In genomic region chr4:152443859-152444258, GRCh38 we compare ENCODE assay signal across 22 cellular contexts.
"Had no signal": no experiment of that assay in that cellular context is flagged by ENCODE, and none has a peak within 500 bp of the region (broad histone marks: within the 10 kb centered on the region; RNA-seq: fewer than 3 reads in every experiment).

No MANE protein-coding gene starts in this region.

- FAIRE-seq: endometrium, frontal cortex, keratinocyte had no signal

- DNase-seq: colonic mucosa; cortex of kidney; effector CD8-positive, alpha-beta T cell; effector memory CD8-positive, alpha-beta T cell; endodermal cell; foreskin keratinocyte; glutamatergic neuron; head of caudate nucleus; heart right ventricle; hippocampal formation; left cardiac atrium; left lung; left ventricle myocardium superior; lower lobe of right lung; mesenchymal stem cell; mucosa of descending colon; naive B cell had no signal

- H3K4me3 ChIP-seq: colonic mucosa, esophagus muscularis mucosa, gastroesophageal sphincter, heart right ventricle, left lung, lower lobe of right lung, mucosa of descending colon had no signal

- H3K27ac ChIP-seq: colonic mucosa, esophagus muscularis mucosa, foreskin keratinocyte, gastroesophageal sphincter, heart right ventricle, left lung, lower lobe of right lung had no signal

- ATAC-seq: effector memory CD8-positive, alpha-beta T cell; foreskin keratinocyte; gastroesophageal sphincter; heart right ventricle; left cardiac atrium; left lung; left ventricle myocardium superior; lower lobe of right lung; mucosa of descending colon had no signal

- H3K36me3 ChIP-seq: colonic mucosa, esophagus muscularis mucosa, gastroesophageal sphincter, heart right ventricle, left lung, lower lobe of right lung had no signal

- H3K27me3 ChIP-seq: colonic mucosa, esophagus muscularis mucosa, foreskin keratinocyte, gastroesophageal sphincter, heart right ventricle, left lung had no signal

- H3K9me3 ChIP-seq: colonic mucosa, esophagus muscularis mucosa, gastroesophageal sphincter, heart right ventricle, left lung, lower lobe of right lung, mucosa of descending colon had no signal

- H3K4me1 ChIP-seq: colonic mucosa, esophagus muscularis mucosa, foreskin keratinocyte, gastroesophageal sphincter, heart right ventricle, left lung had no signal
